In the genomic region with DNA sequence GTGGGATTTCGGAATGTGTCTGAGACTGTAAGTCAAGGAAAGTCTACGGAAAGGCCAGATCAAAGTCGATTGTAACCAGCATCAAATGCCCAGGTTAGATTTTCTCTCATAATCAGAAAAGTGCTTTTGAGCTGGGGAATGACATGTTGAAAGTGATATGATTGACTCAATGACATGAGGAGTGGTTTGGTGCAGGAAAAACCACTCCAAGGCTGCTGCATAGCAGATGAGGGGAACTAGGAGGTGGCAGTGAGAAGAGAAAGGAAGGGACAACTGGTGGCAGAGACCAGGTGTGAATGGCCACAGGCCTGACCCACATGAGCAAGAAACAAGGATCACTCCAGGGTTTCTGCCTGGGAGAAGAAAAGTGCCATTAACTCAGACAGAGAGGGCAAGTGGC, we compare ENCODE assay signal across 1 cellular context.
TF ChIP-seq lines count a peak whose summit lies in the region.

No MANE protein-coding gene starts in this region.

TF ChIP-seq in HepG2, 621 proteins besides CTCF, POLR2A, EP300 and RAD21:
- TF ChIP-seq ESRRA (CRISPR knock-in tag; IDR thresholded peaks at IDR 0.05; ENCODE audit: low read depth), result 0 out of 2 replicates have a peak, but pooled peaks have one; percentile 12
- no peak for TF ChIP-seq BCL6 (CRISPR knock-in tag; IDR thresholded peaks at IDR 0.05)
- TF ChIP-seq, protein P1, sequence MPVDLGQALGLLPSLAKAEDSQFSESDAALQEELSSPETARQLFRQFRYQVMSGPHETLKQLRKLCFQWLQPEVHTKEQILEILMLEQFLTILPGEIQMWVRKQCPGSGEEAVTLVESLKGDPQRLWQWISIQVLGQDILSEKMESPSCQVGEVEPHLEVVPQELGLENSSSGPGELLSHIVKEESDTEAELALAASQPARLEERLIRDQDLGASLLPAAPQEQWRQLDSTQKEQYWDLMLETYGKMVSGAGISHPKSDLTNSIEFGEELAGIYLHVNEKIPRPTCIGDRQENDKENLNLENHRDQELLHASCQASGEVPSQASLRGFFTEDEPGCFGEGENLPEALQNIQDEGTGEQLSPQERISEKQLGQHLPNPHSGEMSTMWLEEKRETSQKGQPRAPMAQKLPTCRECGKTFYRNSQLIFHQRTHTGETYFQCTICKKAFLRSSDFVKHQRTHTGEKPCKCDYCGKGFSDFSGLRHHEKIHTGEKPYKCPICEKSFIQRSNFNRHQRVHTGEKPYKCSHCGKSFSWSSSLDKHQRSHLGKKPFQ (CRISPR knock-in tag; IDR thresholded peaks at IDR 0.05; ENCODE audit: insufficient replicate concordance), result peak; percentile 12
- TF ChIP-seq EEA1 (CRISPR knock-in tag; IDR thresholded peaks at IDR 0.05; ENCODE audit: borderline replicate concordance), result peak; percentile 32; the same call in 1 of the 2 replicates
- TF ChIP-seq ARNT2 (CRISPR knock-in tag; IDR thresholded peaks at IDR 0.05; ENCODE audit: low read depth), result 0 out of 2 replicates have a peak, but pooled peaks have one; percentile 2
TF ChIP-seq in HepG2: peak in this region for 4.
